8 cellular contexts compared by ENCODE assay signal in the genomic region with DNA sequence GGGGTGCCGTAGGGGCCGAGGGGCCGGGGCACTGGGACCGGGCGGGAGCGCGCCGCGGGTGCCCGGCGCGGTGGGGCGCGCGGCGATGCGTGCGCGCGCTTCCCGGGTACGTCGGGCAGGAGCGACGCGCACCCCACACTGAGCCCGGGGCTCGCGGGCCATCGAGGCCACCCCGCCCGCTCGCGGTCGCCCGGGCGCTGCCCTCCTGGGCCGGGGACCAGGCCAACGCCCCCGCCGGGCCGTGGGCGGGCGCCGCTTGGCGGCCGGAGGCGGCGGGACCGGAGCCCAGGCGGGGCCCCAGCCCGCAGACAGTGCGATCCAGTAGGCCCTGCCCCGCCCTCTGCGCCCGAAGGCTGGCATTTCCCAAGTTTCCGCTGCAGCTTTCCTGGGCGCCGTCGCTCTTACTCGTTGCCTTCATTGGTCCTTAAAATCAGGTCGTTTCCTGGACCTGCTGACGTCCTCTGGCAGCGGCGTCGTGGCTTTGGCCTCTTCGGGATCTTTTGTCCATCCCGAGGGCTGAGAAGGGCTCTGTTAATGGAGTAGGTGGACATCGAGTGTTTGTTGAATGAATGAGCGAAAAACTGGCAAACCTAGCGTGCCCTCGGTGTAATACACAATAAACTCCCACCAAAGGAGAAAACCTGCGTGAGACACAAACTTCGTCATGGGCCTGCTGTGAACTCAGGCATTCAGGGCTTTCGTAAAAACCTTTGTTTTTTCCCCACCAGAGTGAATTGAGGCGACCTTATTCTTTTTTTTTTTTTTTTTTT. TPM values are rescaled to one million over a fixed set of nuclear protein-coding genes. Genes with fewer than 3 reads are reported as not detected.
A peak's percentile ranks its signal among the peaks of the same experiment; 100 is the strongest.
DNase-seq lines count a peak whose midpoint lies in the region; ATAC-seq and TF ChIP-seq lines count a peak whose summit lies in the region.

No MANE protein-coding gene starts in this region.

- H3K36me3 ChIP-seq in heart left ventricle (peaks cover 0 to 9% (median 0%) of the 10 kb centered on the region in 9 donors), parathyroid adenoma (ENCODE audit: control insufficient read depth, insufficient read depth, low read length) (no peaks in the 10 kb centered on the region)

- intact Hi-C loops in heart left ventricle (cut with DNase I), result loop anchor here in 2 of 10 donors (2.0 to 5.0 kb wide), 4 partner anchors 34 to 519 kb away; a partner anchor contains a TSS

- H2AFZ ChIP-seq in parathyroid adenoma, result peak overlapping the region; percentile 86

- TF ChIP-seq CTCF in heart left ventricle (IDR thresholded peaks at IDR 0.05) (peak in 8 of 12 donors; percentile 14 to 51 (median 28)), parathyroid adenoma (IDR thresholded peaks at IDR 0.05) (no peak)

- H3K4me1 ChIP-seq in heart left ventricle (peaks cover 1 to 68% (median 37%) of the 10 kb centered on the region in 12 donors), parathyroid adenoma (no peaks in the 10 kb centered on the region)

- WGBS in heart left ventricle, 4 donors, result 3 to 9% (median 4%) methylated on average over 30 to 76 of the region's 76 CpGs

- no peaks in the 10 kb centered on the region for H3K79me2 ChIP-seq in parathyroid adenoma

- H3K9ac ChIP-seq in parathyroid adenoma, result peak overlapping the region; percentile 61

- H3K4me2 ChIP-seq in parathyroid adenoma (ENCODE audit: low read length), result peak overlapping the region; percentile 51

- TF ChIP-seq POLR2A in heart left ventricle (IDR thresholded peaks at IDR 0.05) (no peak), GM18505 (IDR thresholded peaks at IDR 0.05; ENCODE audit: borderline replicate concordance, extremely low read depth, insufficient read depth, insufficient read length) (no peak)

- peak; percentile 21 to 82 (median 66) for ATAC-seq in heart left ventricle
- ATAC-seq in GM18505 (IDR thresholded peaks at IDR 0.05; ENCODE audit: unreplicated experiment), result no peak
- ATAC-seq in HG02798 (IDR thresholded peaks at IDR 0.05; ENCODE audit: poor library complexity, unreplicated experiment), result no peak
- no peak for ATAC-seq in HG03378 (IDR thresholded peaks at IDR 0.05; ENCODE audit: unreplicated experiment)

- H3K27me3 ChIP-seq in heart left ventricle (peaks cover 0 to 11% (median 0%) of the 10 kb centered on the region in 9 donors), parathyroid adenoma (ENCODE audit: control insufficient read depth, insufficient read depth, low read length) (no peaks in the 10 kb centered on the region)

- H3K27ac ChIP-seq in angular gyrus (ENCODE audit: low read depth, low read length), result peak overlapping the region; percentile 69
- peak overlapping the region; percentile 93 to 99 (median 97) for H3K27ac ChIP-seq in heart left ventricle
- H3K27ac ChIP-seq in parathyroid adenoma, result peak overlapping the region; percentile 70

- DNase-seq in D341Med (ENCODE audit: low spot score) (peak; percentile 87), NCI-H2029 treated with DMSO at 0.1 percent for 48 hours (lab: John Stamatoyannopoulos, UW) (peak; percentile 23), heart left ventricle (peak; percentile 65 to 85 (median 77))

- H3K4me3 ChIP-seq in heart left ventricle, result peak overlapping the region; percentile 59 to 98 (median 72)
- H3K4me3 ChIP-seq in parathyroid adenoma (ENCODE audit: low read depth, low read length), result peak overlapping the region; percentile 47

- H3K9me3 ChIP-seq in heart left ventricle (no peaks in the 10 kb centered on the region), parathyroid adenoma (ENCODE audit: control insufficient read depth, low read length) (no peaks in the 10 kb centered on the region)

RNA-seq across cellular contexts. Expression of a gene that starts 0.6 kb away (rescaled TPM):
- 10 to 100 TPM; 42.1 to 99.2 (median 69.3) TPM for total RNA-seq in heart left ventricle
- 10 to 100 TPM; 22.7 to 48.3 TPM for polyA plus RNA-seq in heart left ventricle

Comparison
In these comparisons a context has a peak if more than half of its experiments do, and no peak if none do; other contexts are left out.
1. DNase-seq: peak in every context shown above with its lines; median percentile 87 in D341Med; 77 in heart left ventricle; 23 in NCI-H2029 treated with DMSO at 0.1 percent for 48 hours.
2. ATAC-seq: peak in heart left ventricle (4 of 4); none in GM18505 (single experiment), HG02798 (single experiment) and HG03378 (single experiment).
3. Peak in every context shown above with its lines, with median percentiles within 50 percentile points of each other: H3K27ac ChIP-seq.